Comparison of ENCODE assay signal across 24 cellular contexts in the genomic region with DNA sequence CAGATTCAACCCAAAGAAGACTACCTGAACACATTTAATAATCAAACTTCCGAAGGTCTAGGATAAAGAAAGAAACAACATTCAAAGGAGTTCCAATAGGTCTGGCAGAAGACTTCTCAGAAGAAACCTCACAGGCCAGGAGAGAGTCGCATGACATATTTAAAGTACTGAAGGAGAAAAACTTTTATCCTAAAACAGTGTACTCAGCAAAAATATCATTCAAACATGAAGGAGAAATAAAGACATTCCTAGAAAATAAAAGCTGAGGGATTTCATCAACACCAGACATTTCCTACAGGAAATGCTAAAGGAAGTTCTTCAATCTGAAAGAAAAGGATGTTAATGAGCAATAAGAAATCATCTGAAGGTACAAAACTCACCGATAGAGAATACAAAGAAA.
DNase-seq lines count a peak whose midpoint lies in the region; ATAC-seq, FAIRE-seq and TF ChIP-seq lines count a peak whose summit lies in the region.
"Had no signal": no experiment of that assay in that cellular context is flagged by ENCODE, and none has a peak within 500 bp of the region (broad histone marks: within the 10 kb centered on the region; RNA-seq: fewer than 3 reads in every experiment).

No MANE protein-coding gene starts in this region.

- no peaks in the 10 kb centered on the region for H3K79me2 ChIP-seq in K562 (ENCODE audit: control insufficient read depth, insufficient read depth, low read length)
- no peaks in the 10 kb centered on the region for H3K79me2 ChIP-seq in endothelial cell of umbilical vein (ENCODE audit: control insufficient read depth, insufficient read depth, low read length)
- H3K79me2 ChIP-seq in mammary epithelial cell (ENCODE audit: insufficient read depth, low read length) = no peaks in the 10 kb centered on the region

- H3K4me1 ChIP-seq in A673 (ENCODE audit: insufficient read depth, low read length, poor library complexity, severe bottlenecking) (no peaks in the 10 kb centered on the region), K562 (replicated peaks in 1 of 2; ENCODE audit: control insufficient read depth in 2 of 2, insufficient read depth in 2 of 2, low read length in 2 of 2) (no peaks in the 10 kb centered on the region), endothelial cell of umbilical vein (ENCODE audit: control insufficient read depth, extremely low read depth, insufficient read depth, low read length) (peaks cover 6% of the 10 kb centered on the region), mammary epithelial cell (ENCODE audit: insufficient read depth, low read length) (no peaks in the 10 kb centered on the region)
- H3K4me1 ChIP-seq: BE2C had no signal

- in situ Hi-C loops in K562 (cut with MboI) (no loop called here), mammary epithelial cell (cut with MboI; ENCODE audit: low sequenced_read_pairs in 2 of 2) (no loop called here)

- H3K9me3 Mint-ChIP-seq in activated naive CD8-positive, alpha-beta T cell (ENCODE audit: low read depth) = no peaks in the 10 kb centered on the region
- H3K9me3 Mint-ChIP-seq in activated naive CD8-positive, alpha-beta T cell treated with anti-CD3 and anti-CD28 coated beads for 36 hours = peaks cover 6% of the 10 kb centered on the region

- TF ChIP-seq CTCF in A673 (conservative IDR thresholded peaks at IDR 0.05; ENCODE audit: low read depth, low read length) = no peak
- no peak for TF ChIP-seq CTCF in K562 (IDR thresholded peaks at IDR 0.05 in 2 of 3, conservative IDR thresholded peaks at IDR 0.05 in 1 of 3; ENCODE audit: insufficient read depth in 2 of 3, low read depth in 1 of 3, low read length in 3 of 3)
- no peak for TF ChIP-seq CTCF in endothelial cell of umbilical vein (IDR thresholded peaks at IDR 0.05; ENCODE audit: extremely low read depth in 1 of 2, insufficient read depth in 1 of 2, low read depth in 1 of 2, low read length in 2 of 2)
- no peak for TF ChIP-seq CTCF in mammary epithelial cell (conservative IDR thresholded peaks at IDR 0.05 in 1 of 2, IDR thresholded peaks at IDR 0.05 in 1 of 2; ENCODE audit: extremely low read depth in 1 of 2, insufficient read depth in 1 of 2, low read depth in 1 of 2, low read length in 2 of 2)

- BruUV-seq in A673 (replicated peaks; lab: Mats Ljungman, UMichigan) (no TSS peak), K562 (replicated peaks; lab: Mats Ljungman, UMichigan) (no TSS peak), endothelial cell of umbilical vein (replicated peaks; lab: Mats Ljungman, UMichigan) (no TSS peak), mammary epithelial cell (replicated peaks; lab: Mats Ljungman, UMichigan) (no TSS peak)

- WGBS in K562 (ENCODE audit: insufficient coverage, low coverage, missing lambda C conversion rate) = 0% methylated on average over 3 of the region's 3 CpGs
- 100% methylated on average over 3 of the region's 3 CpGs for WGBS in mammary epithelial cell (ENCODE audit: low coverage, missing lambda C conversion rate)

- TF ChIP-seq EP300 in K562 (IDR thresholded peaks at IDR 0.05; ENCODE audit: low read length) = no peak

- no peaks in the 10 kb centered on the region for H3K27me3 Mint-ChIP-seq in activated naive CD8-positive, alpha-beta T cell
- H3K27me3 Mint-ChIP-seq in activated naive CD8-positive, alpha-beta T cell treated with anti-CD3 and anti-CD28 coated beads for 36 hours = no peaks in the 10 kb centered on the region
- H3K27me3 Mint-ChIP-seq: CD4-positive, alpha-beta T cell; CD8-positive, alpha-beta memory T cell had no signal

- no peak for FAIRE-seq in K562 (lab: Jason Lieb, UNC)
- peak; percentile 44 for FAIRE-seq in endothelial cell of umbilical vein (lab: Jason Lieb, UNC)
- FAIRE-seq: D721Med, GM12878 had no signal

- H3K4me1 Mint-ChIP-seq in activated naive CD8-positive, alpha-beta T cell (ENCODE audit: low read depth) = peaks cover 16% of the 10 kb centered on the region
- peaks cover 16% of the 10 kb centered on the region for H3K4me1 Mint-ChIP-seq in activated naive CD8-positive, alpha-beta T cell treated with anti-CD3 and anti-CD28 coated beads for 36 hours

- CTCF ChIA-PET in A673 (lab: Charles Lee) = no interaction called here
- CTCF ChIA-PET in K562 (lab: Yijun Ruan, JAX; ENCODE audit: low intra/inter-chr PET ratio) = no interaction called here
- CTCF ChIA-PET in endothelial cell of umbilical vein (lab: Charles Lee) = no interaction called here
- CTCF ChIA-PET in mammary epithelial cell (lab: Charles Lee; ENCODE audit: low non-redundant PET) = no interaction called here

- H3K4me3 ChIP-seq in A673 (ENCODE audit: low read depth, low read length, poor library complexity, severe bottlenecking) (no peak overlapping the region), K562 (no peak overlapping the region), endothelial cell of umbilical vein (replicated peaks in 1 of 3; ENCODE audit: insufficient read depth in 1 of 3, low read depth in 1 of 3, low read length in 3 of 3) (no peak overlapping the region), mammary epithelial cell (replicated peaks in 1 of 3; ENCODE audit: insufficient read depth in 1 of 3, low read depth in 2 of 3, low read length in 3 of 3) (no peak overlapping the region)
- H3K4me3 ChIP-seq: BLaER1 treated with 17β-estradiol and CSF1 and Interleukin-3, amounts not matched to agents 10 nM and 100 nM; GM12878; GM23338 had no signal

- TF ChIP-seq POLR2A in K562 (conservative IDR thresholded peaks at IDR 0.05) (no peak), endothelial cell of umbilical vein (IDR thresholded peaks at IDR 0.05; ENCODE audit: low read depth, low read length) (no peak)

- H4K20me1 ChIP-seq in K562 (replicated peaks; ENCODE audit: control insufficient read depth, insufficient read depth, low read length) = no peaks in the 10 kb centered on the region
- H4K20me1 ChIP-seq in endothelial cell of umbilical vein (replicated peaks; ENCODE audit: control insufficient read depth, extremely low read depth, insufficient read depth, low read length) = no peaks in the 10 kb centered on the region
- H4K20me1 ChIP-seq in mammary epithelial cell (ENCODE audit: insufficient read depth, low read length) = no peaks in the 10 kb centered on the region
- H4K20me1 ChIP-seq: BLaER1 treated with 17β-estradiol and CSF1 and Interleukin-3, amounts not matched to agents 10 nM and 100 nM had no signal

- H3K27ac Mint-ChIP-seq in activated naive CD8-positive, alpha-beta T cell = peak overlapping the region; percentile 61
- no peak overlapping the region for H3K27ac Mint-ChIP-seq in activated naive CD8-positive, alpha-beta T cell treated with anti-CD3 and anti-CD28 coated beads for 36 hours
- H3K27ac Mint-ChIP-seq: CD14-positive monocyte; CD4-positive, alpha-beta T cell; CD8-positive, alpha-beta memory T cell; GM23338; H9 had no signal

- H3K36me3 Mint-ChIP-seq in activated naive CD8-positive, alpha-beta T cell = peaks cover 44% of the 10 kb centered on the region
- peaks cover 53% of the 10 kb centered on the region for H3K36me3 Mint-ChIP-seq in activated naive CD8-positive, alpha-beta T cell treated with anti-CD3 and anti-CD28 coated beads for 36 hours

- H3K4me3 Mint-ChIP-seq in activated naive CD8-positive, alpha-beta T cell = no peak overlapping the region
- no peak overlapping the region for H3K4me3 Mint-ChIP-seq in activated naive CD8-positive, alpha-beta T cell treated with anti-CD3 and anti-CD28 coated beads for 36 hours
- H3K4me3 Mint-ChIP-seq: CD14-positive monocyte; CD4-positive, alpha-beta T cell; CD8-positive, alpha-beta memory T cell; GM23338; H9 had no signal

- H3K4me2 ChIP-seq in K562 (ENCODE audit: insufficient read depth, low read length) = no peak overlapping the region
- H3K4me2 ChIP-seq in endothelial cell of umbilical vein (ENCODE audit: insufficient read depth, low read length) = no peak overlapping the region
- no peak overlapping the region for H3K4me2 ChIP-seq in mammary epithelial cell (ENCODE audit: insufficient read depth, low read depth, low read length)
- H3K4me2 ChIP-seq: GM23338 had no signal

- TF ChIP-seq RAD21 in K562 (CRISPR knock-in tag; conservative IDR thresholded peaks at IDR 0.05 in 1 of 2, IDR thresholded peaks at IDR 0.05 in 1 of 2) = no peak

- intact Hi-C loops in A673 (cut with micrococcal nuclease; ENCODE audit: unreplicated experiment) = no loop called here
- intact Hi-C loops in K562 (cut with micrococcal nuclease) = no loop called here
- intact Hi-C loops in endothelial cell of umbilical vein (cut with micrococcal nuclease) = no loop called here
- intact Hi-C loops in mammary epithelial cell (cut with micrococcal nuclease) = no loop called here

- H3K9me1 ChIP-seq in K562 (ENCODE audit: control insufficient read depth, insufficient read depth, low read length) (no peaks in the 10 kb centered on the region), endothelial cell of umbilical vein (replicated peaks; ENCODE audit: control insufficient read depth, extremely low read depth, insufficient read depth, low read length) (no peaks in the 10 kb centered on the region)

- ATAC-seq in K562 = no peak
- ATAC-seq: GM12878, GM23338, HCT116 had no signal

- H3K9ac ChIP-seq in K562 (ENCODE audit: insufficient read depth in 1 of 2, low read depth in 2 of 2, low read length in 2 of 2) (no peak overlapping the region), endothelial cell of umbilical vein (replicated peaks; ENCODE audit: extremely low read depth, insufficient read depth, low read length) (no peak overlapping the region), mammary epithelial cell (ENCODE audit: insufficient read depth, low read length) (no peak overlapping the region)
- H3K9ac ChIP-seq: BLaER1 treated with 17β-estradiol and CSF1 and Interleukin-3, amounts not matched to agents 10 nM and 100 nM had no signal

- no peaks in the 10 kb centered on the region for H3K9me3 ChIP-seq in A673 (ENCODE audit: low read depth, low read length, poor library complexity, severe bottlenecking)
- no peaks in the 10 kb centered on the region for H3K9me3 ChIP-seq in K562 (replicated peaks; ENCODE audit: control insufficient read depth, insufficient read depth, low read depth, low read length)
- no peaks in the 10 kb centered on the region for H3K9me3 ChIP-seq in endothelial cell of umbilical vein (replicated peaks; ENCODE audit: control insufficient read depth, insufficient read depth, low read length)
- no peaks in the 10 kb centered on the region for H3K9me3 ChIP-seq in mammary epithelial cell (replicated peaks; ENCODE audit: insufficient read depth, low read length)

- H3K36me3 ChIP-seq in A673 (ENCODE audit: insufficient read depth, low read length, poor library complexity, severe bottlenecking) = no peaks in the 10 kb centered on the region
- no peaks in the 10 kb centered on the region for H3K36me3 ChIP-seq in K562 (ENCODE audit: control insufficient read depth, insufficient read depth, low read length)
- no peaks in the 10 kb centered on the region for H3K36me3 ChIP-seq in endothelial cell of umbilical vein (ENCODE audit: control insufficient read depth in 2 of 2, extremely low read depth in 1 of 2, insufficient read depth in 2 of 2, low read length in 2 of 2)
- H3K36me3 ChIP-seq in mammary epithelial cell (ENCODE audit: insufficient read depth, low read length) = no peaks in the 10 kb centered on the region
- H3K36me3 ChIP-seq: BE2C had no signal

- no peak overlapping the region for H3K27ac ChIP-seq in A673 (ENCODE audit: low read depth, low read length, poor library complexity, severe bottlenecking)
- H3K27ac ChIP-seq in K562 (ENCODE audit: extremely low read depth, low read depth, low read length) = no peak overlapping the region
- no peak overlapping the region for H3K27ac ChIP-seq in endothelial cell of umbilical vein (ENCODE audit: insufficient read depth, low read depth, low read length)
- no peak overlapping the region for H3K27ac ChIP-seq in mammary epithelial cell (ENCODE audit: insufficient read depth, low read depth, low read length)
- H3K27ac ChIP-seq: BLaER1 treated with 17β-estradiol and CSF1 and Interleukin-3, amounts not matched to agents 10 nM and 100 nM had no signal

- peaks cover 2% of the 10 kb centered on the region for H3K27me3 ChIP-seq in A673 (replicated peaks; ENCODE audit: insufficient read depth, low read depth, low read length, poor library complexity)
- H3K27me3 ChIP-seq in K562 (ENCODE audit: control insufficient read depth in 2 of 2, insufficient read depth in 2 of 2, low read length in 2 of 2) = no peaks in the 10 kb centered on the region
- H3K27me3 ChIP-seq in endothelial cell of umbilical vein (ENCODE audit: control insufficient read depth in 2 of 2, insufficient read depth in 2 of 2, low read length in 2 of 2) = no peaks in the 10 kb centered on the region
- H3K27me3 ChIP-seq in mammary epithelial cell (ENCODE audit: insufficient read depth, low read length) = no peaks in the 10 kb centered on the region
- H3K27me3 ChIP-seq: BE2C; BLaER1 treated with 17β-estradiol and CSF1 and Interleukin-3, amounts not matched to agents 10 nM and 100 nM had no signal

- dilution Hi-C loops in endothelial cell of umbilical vein (cut with MboI; ENCODE audit: extremely low pct_ligation_motif_present, low sequenced_read_pairs) (no loop called here), mammary epithelial cell (cut with HindIII; ENCODE audit: low sequenced_read_pairs) (no loop called here)

- no peak for DNase-seq in activated naive CD8-positive, alpha-beta T cell treated with anti-CD3 and anti-CD28 coated beads for 36 hours
- DNase-seq in A673 (ENCODE audit: low spot score) = peak; percentile 11
- no peak for DNase-seq in K562 (ENCODE audit: extremely low read depth in 1 of 4, low spot score in 3 of 4)
- DNase-seq in endothelial cell of umbilical vein (ENCODE audit: low read depth, low spot score) = peak; percentile 13
- DNase-seq in HuH-7.5 (ENCODE audit: low spot score) = no peak
- no peak for DNase-seq in NCI-H69 (lab: John Stamatoyannopoulos, UW)
- no peak for DNase-seq in mammary epithelial cell
- DNase-seq: 8988T; AML-193; BE2C; CD4-positive, alpha-beta T cell; CD8-positive, alpha-beta memory T cell; DMS 273 treated with DMSO at 0.1 percent for 48 hours; DMS79; EL; GDM1; H9 had no signal

- POLR2A ChIA-PET in A673 (lab: Charles Lee; ENCODE audit: low non-redundant PET) = no interaction called here
- POLR2A ChIA-PET in K562 (lab: Yijun Ruan, JAX) = no interaction called here
- POLR2A ChIA-PET in endothelial cell of umbilical vein (lab: Charles Lee) = no interaction called here

- H2AFZ ChIP-seq in K562 (ENCODE audit: low read depth, low read length) (no peak overlapping the region), endothelial cell of umbilical vein (ENCODE audit: low read depth, low read length) (no peak overlapping the region), mammary epithelial cell (ENCODE audit: low read depth, low read length) (no peak overlapping the region)

Comparison
In these comparisons a context has a peak if more than half of its experiments do, and no peak if none do; other contexts are left out.
1. DNase-seq: peak in A673 (single experiment) and endothelial cell of umbilical vein (single experiment); none in activated naive CD8-positive, alpha-beta T cell treated with anti-CD3 and anti-CD28 coated beads for 36 hours (single experiment), K562 (0 of 4), HuH-7.5 (single experiment), NCI-H69 (single experiment) and mammary epithelial cell (single experiment).